Comparison of ENCODE assay signal across 8 cellular contexts in genomic region chr2:191030521-191031154, GRCh38. TPM values are rescaled to one million over a fixed set of nuclear protein-coding genes. Genes with fewer than 3 reads are reported as not detected.
DNase-seq lines count a peak whose midpoint lies in the region; ATAC-seq and TF ChIP-seq lines count a peak whose summit lies in the region.

No MANE protein-coding gene starts in this region.

- no peaks in the 10 kb centered on the region for H3K36me3 Mint-ChIP-seq in chondrocyte (ENCODE audit: low read depth)
- no peaks in the 10 kb centered on the region for H3K36me3 Mint-ChIP-seq in mesothelial cell of epicardium

- no peaks in the 10 kb centered on the region for H3K9me3 Mint-ChIP-seq in chondrocyte (ENCODE audit: low read depth)
- no peaks in the 10 kb centered on the region for H3K9me3 Mint-ChIP-seq in mesothelial cell of epicardium

- ATAC-seq in GM21786 (IDR thresholded peaks at IDR 0.05; ENCODE audit: unreplicated experiment), result peak; percentile 87

- in situ Hi-C loops in KBM-7 (cut with MboI; ENCODE audit: low pct_unique_long_range_greater_than_20kb, low sequenced_read_pairs), result no loop called here

- H3K27me3 Mint-ChIP-seq in chondrocyte (ENCODE audit: low read depth), result no peaks in the 10 kb centered on the region
- H3K27me3 Mint-ChIP-seq in mesothelial cell of epicardium (ENCODE audit: low read depth), result peaks cover 1% of the 10 kb centered on the region

- H3K27ac Mint-ChIP-seq in chondrocyte (ENCODE audit: unreplicated experiment), result no peak overlapping the region
- no peak overlapping the region for H3K27ac Mint-ChIP-seq in mesothelial cell of epicardium

- peak; percentile 84 for TF ChIP-seq CTCF in chondrocyte (IDR thresholded peaks at IDR 0.05)
- TF ChIP-seq CTCF in mesothelial cell of epicardium (IDR thresholded peaks at IDR 0.05; ENCODE audit: unreplicated experiment), result peak; percentile 61

- no peak overlapping the region for H3K4me3 Mint-ChIP-seq in chondrocyte (ENCODE audit: unreplicated experiment)
- no peak overlapping the region for H3K4me3 Mint-ChIP-seq in mesothelial cell of epicardium

- peaks cover 21% of the 10 kb centered on the region for H3K4me1 Mint-ChIP-seq in chondrocyte (ENCODE audit: low read depth)
- peaks cover 9% of the 10 kb centered on the region for H3K4me1 Mint-ChIP-seq in mesothelial cell of epicardium

- peak; percentile 55 for DNase-seq in A172 (ENCODE audit: low spot score)
- DNase-seq in ELF-1 (ENCODE audit: low read depth, low spot score), result peak; percentile 24
- peak; percentile 65 for DNase-seq in KBM-7
- DNase-seq in RPMI8226, result peak; percentile 46
- no peak for DNase-seq in chondrocyte (ENCODE audit: low spot score)
- no peak for DNase-seq in mesothelial cell of epicardium (ENCODE audit: low spot score in 2 of 2, unreplicated experiment in 2 of 2)
- no peak for DNase-seq in GM19240 (ENCODE audit: insufficient read length, low spot score)

RNA-seq across cellular contexts. Expression of gene STAT1, which starts 16.7 kb away (rescaled TPM):
- total RNA-seq in A172 (2014; rRNA removed; shearing (Covaris generic)), result 55.0 and 64.7 TPM in 2 replicates
- total RNA-seq in chondrocyte (71.5 to 143 TPM (median 140 TPM) in 3 replicates), mesothelial cell of epicardium (100 to 106 TPM (median 100 TPM) in 3 replicates)

Comparison
In these comparisons a context has a peak if more than half of its experiments do, and no peak if none do; other contexts are left out.
1. DNase-seq: peak in A172 (single experiment), ELF-1 (single experiment), KBM-7 (single experiment) and RPMI8226 (single experiment); none in chondrocyte (single experiment), mesothelial cell of epicardium (0 of 2) and GM19240 (single experiment).